11 cellular contexts compared by ENCODE assay signal in genomic region chr7:81887098-81887497, GRCh38.
A peak's percentile ranks its signal among the peaks of the same experiment; 100 is the strongest.
DNase-seq lines count a peak whose midpoint lies in the region; ATAC-seq and TF ChIP-seq lines count a peak whose summit lies in the region.
"Had no signal": no experiment of that assay in that cellular context is flagged by ENCODE, and none has a peak within 500 bp of the region (broad histone marks: within the 10 kb centered on the region; RNA-seq: fewer than 3 reads in every experiment).

No MANE protein-coding gene starts in this region.

- H3K27ac ChIP-seq in SJCRH30, result peak overlapping the region; percentile 13
- H3K27ac ChIP-seq in right cardiac atrium (ENCODE audit: low read length), result no peak overlapping the region
- H3K27ac ChIP-seq: psoas muscle had no signal

- H3F3A ChIP-seq in Loucy (ENCODE audit: low read depth), result peaks cover 9% of the 10 kb centered on the region

- H2AFZ ChIP-seq in Loucy (ENCODE audit: low read length), result no peak overlapping the region

- H3K9me3 ChIP-seq in Loucy (ENCODE audit: insufficient read depth, low read depth, low read length), result no peaks in the 10 kb centered on the region
- H3K9me3 ChIP-seq in SJCRH30 (replicated peaks), result no peaks in the 10 kb centered on the region
- H3K9me3 ChIP-seq in HAP-1, result no peaks in the 10 kb centered on the region
- no peaks in the 10 kb centered on the region for H3K9me3 ChIP-seq in right cardiac atrium (ENCODE audit: control insufficient read depth, low read length)
- H3K9me3 ChIP-seq: psoas muscle had no signal

- H3K79me2 ChIP-seq in Loucy (ENCODE audit: insufficient read depth, low read length), result no peaks in the 10 kb centered on the region

- intact Hi-C loops in posterior vena cava (cut with DNase I), result no loop called here
- intact Hi-C loops in right cardiac atrium (cut with DNase I), result no loop called here

- peak; percentile 70 for DNase-seq in GDM1 (lab: John Stamatoyannopoulos, UW)
- DNase-seq in SJCRH30, result peak; percentile 72 to 91
- no peak for DNase-seq in posterior vena cava (ENCODE audit: low spot score)
- no peak for DNase-seq in HAP-1 (ENCODE audit: low spot score in 2 of 2)
- no peak for DNase-seq in T-helper 9 cell
- no peak for DNase-seq in right cardiac atrium
- DNase-seq: amygdala, psoas muscle had no signal

- peak overlapping the region; percentile 56 for H3K9ac ChIP-seq in Loucy (ENCODE audit: low read depth, low read length, poor library complexity, severe bottlenecking)

- H3K27me3 ChIP-seq in Loucy (ENCODE audit: insufficient read depth, low read length, poor library complexity, severe bottlenecking), result no peaks in the 10 kb centered on the region
- H3K27me3 ChIP-seq in SJCRH30, result no peaks in the 10 kb centered on the region
- H3K27me3 ChIP-seq in HAP-1 (ENCODE audit: low read depth), result no peaks in the 10 kb centered on the region; the same call in 1 of the 2 replicates
- H3K27me3 ChIP-seq in right cardiac atrium (ENCODE audit: control insufficient read depth, insufficient read depth), result no peaks in the 10 kb centered on the region

- no peaks in the 10 kb centered on the region for H3K9me2 ChIP-seq in Loucy (replicated peaks; ENCODE audit: low read depth, low read length)

- no peak for TF ChIP-seq CTCF in Loucy (conservative IDR thresholded peaks at IDR 0.05; ENCODE audit: low read length)

- H4K20me1 ChIP-seq in Loucy (ENCODE audit: insufficient read depth, low read length, poor library complexity, severe bottlenecking), result no peaks in the 10 kb centered on the region

- H3K4me2 ChIP-seq in Loucy (ENCODE audit: low read depth, low read length, poor library complexity, severe bottlenecking), result peak overlapping the region; percentile 80

- in situ Hi-C loops in HAP-1 (cut with MboI; ENCODE audit: low sequenced_read_pairs), result no loop called here

- H3K36me3 ChIP-seq in Loucy (ENCODE audit: insufficient read depth, low read length), result no peaks in the 10 kb centered on the region
- H3K36me3 ChIP-seq in SJCRH30, result no peaks in the 10 kb centered on the region
- H3K36me3 ChIP-seq in HAP-1 (replicated peaks), result no peaks in the 10 kb centered on the region

- ATAC-seq in GM21825 (IDR thresholded peaks at IDR 0.05; ENCODE audit: unreplicated experiment) (peak; percentile 65), right cardiac atrium (no peak)
- ATAC-seq: psoas muscle; stimulated activated memory B cell treated with anti-CD40 and anti-IgM and Interleukin-4, amounts not matched to agents 10 μg/mL and 1 μg/mL and 100 μg/mL, for 72 hours had no signal

- H3K4me3 ChIP-seq in Loucy (ENCODE audit: low read length, poor library complexity, severe bottlenecking) (peak overlapping the region; percentile 53), SJCRH30 (no peak overlapping the region), HAP-1 (no peak overlapping the region), right cardiac atrium (ENCODE audit: low read length) (no peak overlapping the region)
- H3K4me3 ChIP-seq: psoas muscle had no signal

- peaks cover 56% of the 10 kb centered on the region for H3K4me1 ChIP-seq in Loucy (ENCODE audit: insufficient read depth, low read length, poor library complexity, severe bottlenecking)
- peaks cover 28% of the 10 kb centered on the region for H3K4me1 ChIP-seq in SJCRH30
- no peaks in the 10 kb centered on the region for H3K4me1 ChIP-seq in HAP-1
- no peaks in the 10 kb centered on the region for H3K4me1 ChIP-seq in right cardiac atrium (ENCODE audit: control insufficient read depth, insufficient read depth, low read length)
- H3K4me1 ChIP-seq: psoas muscle had no signal

Comparison
In these comparisons a context has a peak if more than half of its experiments do, and no peak if none do; other contexts are left out.
1. DNase-seq: peak in GDM1 (single experiment) and SJCRH30 (2 of 2); none in posterior vena cava (single experiment), HAP-1 (0 of 2), T-helper 9 cell (single experiment) and right cardiac atrium (0 of 3).